1 cellular context compared by ENCODE assay signal in genomic region chr12:114671664-114672476, GRCh38.
A peak's percentile ranks its signal among the peaks of the same experiment; 100 is the strongest.
TF ChIP-seq lines count a peak whose summit lies in the region.

No MANE protein-coding gene starts in this region.

TF ChIP-seq in HepG2, 621 proteins besides CTCF, POLR2A, EP300 and RAD21 (continued from another document):
- peak; percentile 32; the same call in 1 of the 2 replicates for TF ChIP-seq ZNF687 (CRISPR knock-in tag; IDR thresholded peaks at IDR 0.05)
- TF ChIP-seq, protein P1, sequence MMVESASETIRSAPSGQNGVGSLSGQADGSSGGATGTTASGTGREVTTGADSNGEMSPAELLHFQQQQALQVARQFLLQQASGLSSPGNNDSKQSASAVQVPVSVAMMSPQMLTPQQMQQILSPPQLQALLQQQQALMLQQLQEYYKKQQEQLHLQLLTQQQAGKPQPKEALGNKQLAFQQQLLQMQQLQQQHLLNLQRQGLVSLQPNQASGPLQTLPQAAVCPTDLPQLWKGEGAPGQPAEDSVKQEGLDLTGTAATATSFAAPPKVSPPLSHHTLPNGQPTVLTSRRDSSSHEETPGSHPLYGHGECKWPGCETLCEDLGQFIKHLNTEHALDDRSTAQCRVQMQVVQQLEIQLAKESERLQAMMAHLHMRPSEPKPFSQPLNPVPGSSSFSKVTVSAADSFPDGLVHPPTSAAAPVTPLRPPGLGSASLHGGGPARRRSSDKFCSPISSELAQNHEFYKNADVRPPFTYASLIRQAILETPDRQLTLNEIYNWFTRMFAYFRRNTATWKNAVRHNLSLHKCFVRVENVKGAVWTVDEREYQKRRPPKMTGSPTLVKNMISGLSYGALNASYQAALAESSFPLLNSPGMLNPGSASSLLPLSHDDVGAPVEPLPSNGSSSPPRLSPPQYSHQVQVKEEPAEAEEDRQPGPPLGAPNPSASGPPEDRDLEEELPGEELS (CRISPR knock-in tag; IDR thresholded peaks at IDR 0.05) = no peak
- TF ChIP-seq KLF15 (CRISPR knock-in tag; IDR thresholded peaks at IDR 0.05; ENCODE audit: borderline replicate concordance) = no peak
- TF ChIP-seq ATF7 (IDR thresholded peaks at IDR 0.05) = no peak
- no peak for TF ChIP-seq ATF7 (CRISPR knock-in tag; IDR thresholded peaks at IDR 0.05)
- TF ChIP-seq AGO1 (IDR thresholded peaks at IDR 0.05; ENCODE audit: low read depth, low read length, poor library complexity, severe bottlenecking) = peak; percentile 58
- TF ChIP-seq SRF (IDR thresholded peaks at IDR 0.05; ENCODE audit: low read depth, low read length) = no peak
- TF ChIP-seq, protein P2, sequence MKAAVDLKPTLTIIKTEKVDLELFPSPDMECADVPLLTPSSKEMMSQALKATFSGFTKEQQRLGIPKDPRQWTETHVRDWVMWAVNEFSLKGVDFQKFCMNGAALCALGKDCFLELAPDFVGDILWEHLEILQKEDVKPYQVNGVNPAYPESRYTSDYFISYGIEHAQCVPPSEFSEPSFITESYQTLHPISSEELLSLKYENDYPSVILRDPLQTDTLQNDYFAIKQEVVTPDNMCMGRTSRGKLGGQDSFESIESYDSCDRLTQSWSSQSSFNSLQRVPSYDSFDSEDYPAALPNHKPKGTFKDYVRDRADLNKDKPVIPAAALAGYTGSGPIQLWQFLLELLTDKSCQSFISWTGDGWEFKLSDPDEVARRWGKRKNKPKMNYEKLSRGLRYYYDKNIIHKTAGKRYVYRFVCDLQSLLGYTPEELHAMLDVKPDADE (CRISPR knock-in tag; IDR thresholded peaks at IDR 0.05) = no peak
- no peak for TF ChIP-seq MTF1 (CRISPR knock-in tag; IDR thresholded peaks at IDR 0.05)
- TF ChIP-seq ZBTB21 (CRISPR knock-in tag; IDR thresholded peaks at IDR 0.05) = no peak
- 0 out of 2 replicates have a peak, but pooled peaks have one; percentile 22 for TF ChIP-seq PCBP1 (IDR thresholded peaks at IDR 0.05; ENCODE audit: borderline replicate concordance, low read depth, low read length)
- no peak for TF ChIP-seq U2AF1 (optimal IDR thresholded peaks at IDR 0.05; ENCODE audit: low read depth, low read length)
- TF ChIP-seq ZBTB42 (CRISPR knock-in tag; IDR thresholded peaks at IDR 0.05) = no peak
- no peak for TF ChIP-seq HOXA7 (CRISPR knock-in tag; IDR thresholded peaks at IDR 0.05)
- TF ChIP-seq ZNF282 (IDR thresholded peaks at IDR 0.05; ENCODE audit: partially characterized antibody) = no peak
- TF ChIP-seq ZNF576 (CRISPR knock-in tag; IDR thresholded peaks at IDR 0.05) = no peak
- TF ChIP-seq ZNF672 (CRISPR knock-in tag; IDR thresholded peaks at IDR 0.05) = no peak
- peak; percentile 30 for TF ChIP-seq SRSF4 (IDR thresholded peaks at IDR 0.05; ENCODE audit: low read depth, low read length, poor library complexity, severe bottlenecking)
- no peak for TF ChIP-seq NR2F2 (IDR thresholded peaks at IDR 0.05; ENCODE audit: borderline replicate concordance, low read depth)
- TF ChIP-seq AGO2 (optimal IDR thresholded peaks at IDR 0.05; ENCODE audit: low read depth, low read length) = peak; percentile 100
TF ChIP-seq in HepG2: peak in this region for 13.
